Comparison of ENCODE assay signal across 26 cellular contexts in the genomic region with DNA sequence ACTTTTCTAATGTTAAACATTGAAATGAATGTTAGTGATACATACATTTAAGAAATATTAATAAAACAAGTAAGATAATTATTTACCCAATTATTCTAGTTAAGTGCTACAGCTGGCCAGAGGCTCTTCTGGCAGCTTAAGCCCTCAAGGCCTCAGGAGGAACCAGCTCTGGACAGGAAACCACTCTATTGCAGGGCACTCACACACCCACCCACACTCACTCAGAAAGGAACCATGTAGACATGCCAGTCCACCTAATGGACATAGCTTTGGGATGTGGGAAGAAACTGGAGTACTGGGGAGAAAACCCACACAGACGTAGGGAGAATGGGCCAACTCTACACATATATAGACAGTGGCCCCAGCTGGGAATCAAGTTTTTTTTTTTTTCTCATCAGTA. TPM values are rescaled to one million over a fixed set of nuclear protein-coding genes. Genes with fewer than 3 reads are reported as not detected.
DNase-seq lines count a peak whose midpoint lies in the region; ATAC-seq and TF ChIP-seq lines count a peak whose summit lies in the region.
"Had no signal": no experiment of that assay in that cellular context is flagged by ENCODE, and none has a peak within 500 bp of the region (broad histone marks: within the 10 kb centered on the region; RNA-seq: fewer than 3 reads in every experiment).

No MANE protein-coding gene starts in this region.

- no peak overlapping the region for H3K4me3 ChIP-seq in heart left ventricle
- H3K4me3 ChIP-seq in NB4 (ENCODE audit: low read depth, low read length): no peak overlapping the region
- H3K4me3 ChIP-seq in left lung: no peak overlapping the region
- H3K4me3 ChIP-seq in upper lobe of left lung: no peak overlapping the region
- no peak overlapping the region for H3K4me3 ChIP-seq in H7 (ENCODE audit: insufficient read depth, low read depth, low read length)
- H3K4me3 ChIP-seq: A549, K562, PC-9, SJCRH30 had no signal

- no peak for TF ChIP-seq CTCF in heart left ventricle (IDR thresholded peaks at IDR 0.05)
- no peak for TF ChIP-seq CTCF in NB4 (IDR thresholded peaks at IDR 0.05; ENCODE audit: low read depth, low read length)
- TF ChIP-seq CTCF in left lung (IDR thresholded peaks at IDR 0.05): no peak
- TF ChIP-seq CTCF in upper lobe of left lung (IDR thresholded peaks at IDR 0.05): no peak

- H3K9me3 ChIP-seq in heart left ventricle (no peaks in the 10 kb centered on the region), left lung (no peaks in the 10 kb centered on the region), upper lobe of left lung (no peaks in the 10 kb centered on the region)
- H3K9me3 ChIP-seq: A549, SJCRH30 had no signal

- DNase-seq in heart left ventricle (no peak), cardiac septum (ENCODE audit: low spot score) (no peak), NB4 (ENCODE audit: low read depth) (peak; percentile 22), left lung (no peak), upper lobe of left lung (peak in 1 of 2 donors; percentile 37), HK-2 (ENCODE audit: unreplicated experiment) (no peak), H7 (no peak)
- DNase-seq: Calu3; DMS79 treated with DMSO at 0.1 percent for 48 hours; GF-D8; Kasumi-1; NCI-H1105 treated with DMSO at 0.1 percent for 48 hours; NCI-H146; NCI-H1930; NCI-H2107; NCI-H524 treated with DMSO at 0.1 percent for 48 hours; NCI-H82; NK-92 treated with Interleukin-12 subunit alpha and Interleukin-12 subunit beta, amount 100 ng/mL, for 24 hours; PC-9; SJCRH30 had no signal

- H3K27me3 ChIP-seq in heart left ventricle (no peaks in the 10 kb centered on the region), left lung (no peaks in the 10 kb centered on the region), upper lobe of left lung (no peaks in the 10 kb centered on the region), H7 (ENCODE audit: control insufficient read depth, insufficient read depth, low read length) (no peaks in the 10 kb centered on the region)
- H3K27me3 ChIP-seq: SJCRH30 had no signal

- TF ChIP-seq POLR2A in heart left ventricle (IDR thresholded peaks at IDR 0.05): no peak
- no peak for TF ChIP-seq POLR2A in NB4 (IDR thresholded peaks at IDR 0.05; ENCODE audit: extremely low read depth, insufficient read length)
- TF ChIP-seq POLR2A in upper lobe of left lung (IDR thresholded peaks at IDR 0.05): no peak

- H3K4me1 ChIP-seq in heart left ventricle: peaks cover 0 to 25% (median 7%) of the 10 kb centered on the region in 12 donors
- no peaks in the 10 kb centered on the region for H3K4me1 ChIP-seq in left lung
- peaks cover 0 to 8% (median 6%) of the 10 kb centered on the region in 4 donors for H3K4me1 ChIP-seq in upper lobe of left lung
- H3K4me1 ChIP-seq: A549, SJCRH30 had no signal

- WGBS in heart left ventricle, 4 donors: 97 to 100% (median 99%) methylated on average over 1 of the region's 1 CpG
- WGBS in upper lobe of left lung, 2 donors: 81 to 91% methylated on average over 1 of the region's 1 CpG

- intact Hi-C loops in heart left ventricle (cut with DNase I): loop anchor here in 3 of 10 donors (10.0 kb wide), 1 partner anchor 546 kb away; no protein-coding TSS in a partner anchor
- intact Hi-C loops in cardiac septum (cut with DNase I): no loop called here
- intact Hi-C loops in left lung (cut with DNase I): no loop called here

- peak in 3 of 4 donors; percentile 13 to 44 (median 24) for ATAC-seq in heart left ventricle
- peak; percentile 62 for ATAC-seq in left lung
- peak; percentile 37 to 43 for ATAC-seq in upper lobe of left lung (ENCODE audit: low FRiP score in 2 of 2)
- no peak for ATAC-seq in HG02981 (IDR thresholded peaks at IDR 0.05; ENCODE audit: unreplicated experiment)
- ATAC-seq: A549, K562, Right ventricle myocardium inferior, SK-N-SH treated with all-trans-retinoic acid at 6 μM for 48 hours had no signal

- H3K27ac ChIP-seq in heart left ventricle: no peak overlapping the region
- no peak overlapping the region for H3K27ac ChIP-seq in left lung
- no peak overlapping the region for H3K27ac ChIP-seq in upper lobe of left lung
- H3K27ac ChIP-seq: A549, C4-2B, PC-9, SJCRH30 had no signal

- TF ChIP-seq EP300 in upper lobe of left lung (IDR thresholded peaks at IDR 0.05): no peak

- H3K36me3 ChIP-seq in heart left ventricle (no peaks in the 10 kb centered on the region), left lung (no peaks in the 10 kb centered on the region), upper lobe of left lung (no peaks in the 10 kb centered on the region), H7 (replicated peaks; ENCODE audit: control insufficient read depth, insufficient read depth, low read length) (no peaks in the 10 kb centered on the region)
- H3K36me3 ChIP-seq: SJCRH30 had no signal

RNA-seq across cellular contexts. Expression of gene UMAD1, which starts 28.2 kb away (rescaled TPM):
- total RNA-seq in heart left ventricle (10 to 100 TPM; 10.1 to 19.7 (median 15.6) TPM), cardiac septum (16.3 TPM), left lung (10 to 100 TPM; 17.8 to 20.2 TPM), upper lobe of left lung (10 to 100 TPM in 5 of 6 donors, 1 to 10 TPM in 1; 8.4 to 29.7 (median 13.3) TPM)
- polyA plus RNA-seq in heart left ventricle: 10 to 100 TPM in 1 of 2 donors, 1 to 10 TPM in 1; 3.5 to 12.0 TPM
- total RNA-seq in H7 (2014; rRNA removed; shearing (Covaris generic)): 13.4 and 15.0 TPM in 2 replicates

RNA-seq across cellular contexts. Expression of gene RPA3, which starts 49.7 kb away (rescaled TPM):
- total RNA-seq in heart left ventricle (10 to 100 TPM; 19.4 to 30.9 (median 27.0) TPM), cardiac septum (18.4 TPM), left lung (10 to 100 TPM; 28.5 to 32.3 TPM), upper lobe of left lung (10 to 100 TPM in 5 of 6 donors, 1 to 10 TPM in 1; 6.3 to 31.1 (median 19.5) TPM)
- 10 to 100 TPM; 21.1 to 21.4 TPM for polyA plus RNA-seq in heart left ventricle
- 58.1 and 59.9 TPM in 2 replicates for total RNA-seq in H7 (2014; rRNA removed; shearing (Covaris generic))
